ENCODE assay signal across 26 cellular contexts in genomic region chr6:93713974-93714373, GRCh38.
"Had no signal": no experiment of that assay in that cellular context is flagged by ENCODE, and none has a peak within 500 bp of the region (broad histone marks: within the 10 kb centered on the region; RNA-seq: fewer than 3 reads in every experiment).

No MANE protein-coding gene starts in this region.

- H3K4me1 ChIP-seq: colonic mucosa, esophagus squamous epithelium, gastrocnemius medialis, heart right ventricle, left lung, lower lobe of right lung had no signal

- H3K4me3 ChIP-seq: colonic mucosa, esophagus squamous epithelium, gastrocnemius medialis, heart right ventricle, left lung, lower lobe of right lung had no signal

- H3K27me3 ChIP-seq: colonic mucosa, esophagus squamous epithelium, gastrocnemius medialis, heart right ventricle, left lung had no signal

- ATAC-seq: effector memory CD8-positive, alpha-beta T cell; esophagus mucosa; gastrocnemius medialis; heart right ventricle; left cardiac atrium; left lung; left ventricle myocardium superior; lower lobe of right lung; naive thymus-derived CD4-positive, alpha-beta T cell had no signal

- FAIRE-seq: endometrium, islet of Langerhans, keratinocyte had no signal

- H3K27ac ChIP-seq: colonic mucosa, epithelial cell of prostate, esophagus squamous epithelium, gastrocnemius medialis, heart right ventricle, left lung, lower lobe of right lung had no signal

- DNase-seq: colonic mucosa; cortex of kidney; effector CD8-positive, alpha-beta T cell; effector memory CD8-positive, alpha-beta T cell; endodermal cell; erythroblast; esophagus squamous epithelium; foreskin fibroblast; foreskin melanocyte; gastrocnemius medialis; glutamatergic neuron; head of caudate nucleus; heart right ventricle; hippocampal formation; left cardiac atrium; left lung; left ventricle myocardium superior; lower lobe of right lung; mesenchymal stem cell; midbrain; naive thymus-derived CD4-positive, alpha-beta T cell had no signal

- H3K36me3 ChIP-seq: colonic mucosa, esophagus squamous epithelium, gastrocnemius medialis, heart right ventricle, left lung, lower lobe of right lung had no signal

- H3K9me3 ChIP-seq: colonic mucosa had no signal
